ENCODE assay signal across 11 cellular contexts in the genomic region with DNA sequence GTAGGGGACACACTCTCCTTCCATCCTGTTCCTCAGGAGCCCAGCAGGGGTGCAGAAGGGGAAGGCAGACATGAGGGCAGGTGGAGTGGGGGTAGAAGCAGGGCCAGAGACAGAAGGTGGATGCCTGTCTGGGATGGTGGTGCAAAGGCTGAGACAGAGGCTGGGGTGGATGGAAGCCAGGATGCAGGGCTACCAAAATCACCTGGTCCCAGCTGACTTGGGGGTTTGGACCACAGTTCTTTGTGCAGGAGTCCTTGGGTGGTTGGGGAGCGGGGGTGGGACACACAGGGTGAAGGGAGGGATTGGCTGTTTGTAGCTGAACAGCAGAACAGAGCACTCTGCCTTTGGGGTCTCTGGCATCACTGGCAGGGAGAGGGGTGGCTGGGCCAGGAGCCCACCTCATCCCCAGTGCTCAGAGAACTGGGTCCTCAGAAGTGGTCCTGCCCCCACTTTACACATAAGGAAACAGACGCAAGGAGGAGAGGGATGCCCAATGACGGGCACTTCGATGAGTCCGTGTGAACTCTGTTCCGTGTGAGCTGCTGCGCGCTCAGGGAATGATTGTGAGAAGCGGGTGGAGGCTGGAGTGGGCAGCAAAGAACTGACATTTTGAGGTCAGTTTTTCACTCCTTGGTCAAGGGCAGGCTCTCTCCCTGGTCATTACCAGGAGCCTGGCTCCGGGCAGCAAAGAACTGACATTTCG. TPM values are rescaled to one million over a fixed set of nuclear protein-coding genes. Genes with fewer than 3 reads are reported as not detected.
DNase-seq lines count a peak whose midpoint lies in the region; ATAC-seq and TF ChIP-seq lines count a peak whose summit lies in the region.
"Had no signal": no experiment of that assay in that cellular context is flagged by ENCODE, and none has a peak within 500 bp of the region (broad histone marks: within the 10 kb centered on the region; RNA-seq: fewer than 3 reads in every experiment).

No MANE protein-coding gene starts in this region.

- H3K27me3 ChIP-seq in iPS-20b (ENCODE audit: insufficient read depth, low read length) (no peaks in the 10 kb centered on the region), skeletal muscle satellite cell (ENCODE audit: control insufficient read depth, insufficient read depth, low read length) (no peaks in the 10 kb centered on the region)

- no peak for TF ChIP-seq CTCF in astrocyte of the cerebellum (IDR thresholded peaks at IDR 0.05; ENCODE audit: low read depth, low read length, missing control alignments)

- H3K9ac ChIP-seq in iPS-20b (ENCODE audit: low read depth, low read length) (peak overlapping the region; percentile 95; the same call in 1 of the 2 replicates), skeletal muscle satellite cell (ENCODE audit: low read depth, low read length) (peak overlapping the region; percentile 99)
- H3K9ac ChIP-seq: KMS-11 had no signal

- DNase-seq in EH (ENCODE audit: low read depth) (peak; percentile 25), astrocyte of the cerebellum (ENCODE audit: low read depth) (no peak), iPS-NIHi11 (ENCODE audit: low spot score) (no peak), NCI-H1092 treated with DMSO at 0.1 percent for 48 hours (lab: John Stamatoyannopoulos, UW) (no peak)
- DNase-seq in activated effector memory CD4-positive, alpha-beta T cell treated with Interleukin-2 at 50 U/mL for 16 hours, result no peak
- DNase-seq: DMS153, kidney glomerular epithelial cell had no signal

- no peak overlapping the region for H3K27ac ChIP-seq in iPS-20b (ENCODE audit: low read length)
- H3K27ac ChIP-seq: KMS-11 had no signal

- H3K4me1 ChIP-seq in iPS-20b (ENCODE audit: insufficient read depth, low read length) (peaks cover 25% of the 10 kb centered on the region), skeletal muscle satellite cell (ENCODE audit: control insufficient read depth, insufficient read depth, low read length) (peaks cover 69% of the 10 kb centered on the region)

- H3K36me3 ChIP-seq in iPS-20b (ENCODE audit: insufficient read depth, low read depth, low read length), result peaks cover 36% of the 10 kb centered on the region
- H3K36me3 ChIP-seq in skeletal muscle satellite cell (ENCODE audit: insufficient read depth, low read length), result peaks cover 45% of the 10 kb centered on the region

- in situ Hi-C loops in astrocyte of the cerebellum (cut with HindIII; ENCODE audit: low sequenced_read_pairs), result no loop called here

- H3K4me2 ChIP-seq in skeletal muscle satellite cell (ENCODE audit: low read length), result peak overlapping the region; percentile 99
- H3K4me2 ChIP-seq: KMS-11 had no signal

- H3K4me3 ChIP-seq in astrocyte of the cerebellum (ENCODE audit: low read depth, low read length), result peak overlapping the region; percentile 64
- peak overlapping the region; percentile 87 for H3K4me3 ChIP-seq in iPS-20b (ENCODE audit: low read length)
- peak overlapping the region; percentile 97 for H3K4me3 ChIP-seq in skeletal muscle satellite cell (ENCODE audit: low read length)

- ATAC-seq in GM18909 (IDR thresholded peaks at IDR 0.05; ENCODE audit: poor library complexity, unreplicated experiment), result no peak

- H3K9me3 ChIP-seq in iPS-20b (ENCODE audit: insufficient read depth, low read depth, low read length), result no peaks in the 10 kb centered on the region
- H3K9me3 ChIP-seq in skeletal muscle satellite cell (replicated peaks; ENCODE audit: low read length), result no peaks in the 10 kb centered on the region

RNA-seq across cellular contexts. Expression of a gene that starts 1.8 kb away (rescaled TPM):
- 22.3 and 325 TPM in 2 replicates for total RNA-seq in skeletal muscle satellite cell (2012; rRNA removed)

RNA-seq across cellular contexts. Expression of a gene that starts 22.4 kb away (rescaled TPM):
- 7.4 and 9.2 TPM in 2 replicates for total RNA-seq in skeletal muscle satellite cell (2012; rRNA removed)

RNA-seq across cellular contexts. Expression of a gene that starts 30.9 kb away (rescaled TPM):
- total RNA-seq in skeletal muscle satellite cell (2012; rRNA removed), result 48.7 and 52.6 TPM in 2 replicates

RNA-seq across cellular contexts. Expression of a gene that starts 31.5 kb away (rescaled TPM):
- 6.6 and 7.4 TPM in 2 replicates for total RNA-seq in skeletal muscle satellite cell (2012; rRNA removed)

RNA-seq across cellular contexts. Expression of a gene that starts 56.9 kb away (rescaled TPM):
- 101 and 122 TPM in 2 replicates for total RNA-seq in skeletal muscle satellite cell (2012; rRNA removed)
